In the genomic region with DNA sequence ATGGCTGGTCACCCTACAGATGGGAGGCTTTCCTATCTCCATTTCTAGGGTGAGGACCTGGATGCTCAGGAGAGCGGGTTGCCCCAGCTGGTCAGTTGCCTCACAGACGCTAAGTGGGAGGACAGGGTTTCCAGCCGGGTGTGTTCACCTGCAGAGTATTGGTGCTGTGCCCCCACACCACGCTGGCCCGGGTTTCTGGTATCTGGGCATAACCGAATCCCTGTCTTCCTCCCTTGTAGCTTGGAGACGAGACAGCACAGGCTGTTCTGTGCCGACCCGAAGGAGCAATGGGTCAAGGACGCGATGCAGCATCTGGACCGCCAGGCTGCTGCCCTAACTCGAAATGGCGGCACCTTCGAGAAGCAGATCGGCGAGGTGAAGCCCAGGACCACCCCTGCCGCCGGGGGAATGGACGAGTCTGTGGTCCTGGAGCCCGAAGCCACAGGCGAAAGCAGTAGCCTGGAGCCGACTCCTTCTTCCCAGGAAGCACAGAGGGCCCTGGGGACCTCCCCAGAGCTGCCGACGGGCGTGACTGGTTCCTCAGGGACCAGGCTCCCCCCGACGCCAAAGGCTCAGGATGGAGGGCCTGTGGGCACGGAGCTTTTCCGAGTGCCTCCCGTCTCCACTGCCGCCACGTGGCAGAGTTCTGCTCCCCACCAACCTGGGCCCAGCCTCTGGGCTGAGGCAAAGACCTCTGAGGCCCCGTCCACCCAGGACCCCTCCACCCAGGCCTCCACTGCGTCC, we compare ENCODE assay signal across 18 cellular contexts. TPM values are rescaled to one million over a fixed set of nuclear protein-coding genes. Genes with fewer than 3 reads are reported as not detected.
"Had no signal": no experiment of that assay in that cellular context is flagged by ENCODE, and none has a peak within 500 bp of the region (broad histone marks: within the 10 kb centered on the region; RNA-seq: fewer than 3 reads in every experiment).

No MANE protein-coding gene starts in this region.

- H3K36me3 Mint-ChIP-seq: activated naive CD8-positive, alpha-beta T cell treated with anti-CD3 and anti-CD28 coated beads for 36 hours; brain had no signal

- H3K9me3 Mint-ChIP-seq: activated naive CD8-positive, alpha-beta T cell treated with anti-CD3 and anti-CD28 coated beads for 36 hours; brain; effector memory CD8-positive, alpha-beta T cell; nephron progenitor cell had no signal

- H3K27me3 Mint-ChIP-seq: activated naive CD8-positive, alpha-beta T cell treated with anti-CD3 and anti-CD28 coated beads for 36 hours; brain; effector memory CD8-positive, alpha-beta T cell had no signal

- H3K9me3 ChIP-seq: gastrocnemius medialis, heart right ventricle, stomach had no signal

- H3K36me3 ChIP-seq: gastrocnemius medialis had no signal

- H3K27me3 ChIP-seq: gastrocnemius medialis, heart right ventricle, stomach had no signal

- H3K4me3 Mint-ChIP-seq: activated CD8-positive, alpha-beta T cell treated with anti-CD3 and anti-CD28 coated beads, Interleukin-2, amount 10 ng/mL, durations not matched to agents 7 days and 5 days; activated naive CD8-positive, alpha-beta T cell treated with anti-CD3 and anti-CD28 coated beads for 36 hours; brain; effector memory CD8-positive, alpha-beta T cell; nephron progenitor cell had no signal

- DNase-seq: activated CD4-positive, alpha-beta T cell treated with anti-CD3 and anti-CD28 coated beads for 4 hours; activated CD8-positive, alpha-beta memory T cell treated with anti-CD3 and anti-CD28 coated beads, Interleukin-2, amount 50 U/mL, for 4 hours; activated CD8-positive, alpha-beta T cell treated with anti-CD3 and anti-CD28 coated beads, Interleukin-2, amount 10 ng/mL, durations not matched to agents 7 days and 5 days; activated effector memory CD4-positive, alpha-beta T cell treated with anti-CD3 and anti-CD28 coated beads, Interleukin-2, amount 50 U/mL, for 16 hours; activated naive CD8-positive, alpha-beta T cell treated with anti-CD3 and anti-CD28 coated beads for 36 hours; effector memory CD8-positive, alpha-beta T cell; gastrocnemius medialis; islet precursor cell; mesendoderm; nephron progenitor cell; stomach; T-helper 2 cell had no signal

- H3K27ac Mint-ChIP-seq: activated CD8-positive, alpha-beta T cell treated with anti-CD3 and anti-CD28 coated beads, Interleukin-2, amount 10 ng/mL, durations not matched to agents 7 days and 5 days; activated naive CD8-positive, alpha-beta T cell treated with anti-CD3 and anti-CD28 coated beads for 36 hours; brain; effector memory CD8-positive, alpha-beta T cell; nephron progenitor cell had no signal

- H3K4me3 ChIP-seq: gastrocnemius medialis, heart right ventricle, stomach had no signal

RNA-seq across cellular contexts. Expression of a gene that starts 9.7 kb away (rescaled TPM):
- total RNA-seq: activated CD8-positive, alpha-beta T cell treated with anti-CD3 and anti-CD28 coated beads, Interleukin-2, amount 10 ng/mL, durations not matched to agents 7 days and 5 days had no signal

RNA-seq across cellular contexts. Expression of a gene that starts 22.6 kb away (rescaled TPM):
- total RNA-seq: activated naive CD8-positive, alpha-beta T cell treated with anti-CD3 and anti-CD28 coated beads for 36 hours; gastrocnemius medialis; left lobe of liver; osteocyte; pulmonary artery endothelial cell; sciatic nerve; stomach had no signal

RNA-seq across cellular contexts. Expression of a gene that starts 23.4 kb away (rescaled TPM):
- total RNA-seq: gastrocnemius medialis, osteocyte, pulmonary artery endothelial cell had no signal
